In the genomic region with DNA sequence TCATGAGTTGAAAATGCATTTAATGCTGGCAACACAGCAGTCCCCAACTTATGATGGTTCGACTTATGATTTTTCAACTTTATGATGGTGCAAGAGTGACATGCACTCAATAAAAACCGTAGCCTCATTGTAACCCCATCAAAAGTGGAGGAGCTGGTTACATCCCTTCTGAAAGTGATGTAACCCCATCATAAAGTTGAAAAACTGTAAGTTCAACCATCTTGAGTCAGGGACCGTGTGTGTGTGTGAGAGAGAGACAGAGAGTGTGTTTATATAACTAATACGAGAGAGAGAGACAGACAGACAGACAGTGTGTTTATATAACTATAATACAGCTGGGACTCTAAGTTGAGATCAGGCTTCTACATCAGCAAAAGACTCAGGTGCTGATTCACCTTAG, we compare ENCODE assay signal across 22 cellular contexts. TPM values are rescaled to one million over a fixed set of nuclear protein-coding genes. Genes with fewer than 3 reads are reported as not detected.
A peak's percentile ranks its signal among the peaks of the same experiment; 100 is the strongest.
DNase-seq lines count a peak whose midpoint lies in the region; ATAC-seq and TF ChIP-seq lines count a peak whose summit lies in the region.
"Had no signal": no experiment of that assay in that cellular context is flagged by ENCODE, and none has a peak within 500 bp of the region (broad histone marks: within the 10 kb centered on the region; RNA-seq: fewer than 3 reads in every experiment).

No MANE protein-coding gene starts in this region.

- H3K9me3 Mint-ChIP-seq in activated naive CD4-positive, alpha-beta T cell treated with anti-CD3 and anti-CD28 coated beads for 36 hours = no peaks in the 10 kb centered on the region
- no peaks in the 10 kb centered on the region for H3K9me3 Mint-ChIP-seq in CD8-positive, alpha-beta T cell

- H3K4me3 ChIP-seq in CD8-positive, alpha-beta T cell (ENCODE audit: low read depth, low read length) = no peak overlapping the region
- H3K4me3 ChIP-seq in NB4 (ENCODE audit: low read depth, low read length) (no peak overlapping the region), fibroblast of villous mesenchyme (ENCODE audit: low read depth, low read length) (no peak overlapping the region)
- H3K4me3 ChIP-seq: ascending aorta, hepatocyte, mucosa of descending colon, SK-N-MC, smooth muscle cell had no signal

- no peaks in the 10 kb centered on the region for H3K27me3 ChIP-seq in CD8-positive, alpha-beta T cell (ENCODE audit: insufficient read depth, low read length)
- H3K27me3 ChIP-seq: ascending aorta, foreskin keratinocyte, hepatocyte had no signal

- no peak for TF ChIP-seq POLR2A in NB4 (IDR thresholded peaks at IDR 0.05; ENCODE audit: extremely low read depth, insufficient read length)

- no peaks in the 10 kb centered on the region for H3K27me3 Mint-ChIP-seq in activated naive CD4-positive, alpha-beta T cell treated with anti-CD3 and anti-CD28 coated beads for 36 hours (ENCODE audit: low read depth)
- H3K27me3 Mint-ChIP-seq in CD8-positive, alpha-beta T cell (ENCODE audit: low read depth) = no peaks in the 10 kb centered on the region

- peaks cover 84% of the 10 kb centered on the region for H3K4me1 Mint-ChIP-seq in activated naive CD4-positive, alpha-beta T cell treated with anti-CD3 and anti-CD28 coated beads for 36 hours (ENCODE audit: low read depth)
- peaks cover 89% of the 10 kb centered on the region for H3K4me1 Mint-ChIP-seq in CD8-positive, alpha-beta T cell (ENCODE audit: low read depth)

- H3K27ac ChIP-seq in CD8-positive, alpha-beta T cell (ENCODE audit: low read depth, low read length) = no peak overlapping the region
- H3K27ac ChIP-seq: epithelial cell of prostate, foreskin keratinocyte, hepatocyte, SK-N-MC had no signal

- DNase-seq in activated naive CD4-positive, alpha-beta T cell treated with anti-CD3 and anti-CD28 coated beads for 36 hours = no peak
- no peak for DNase-seq in activated naive CD4-positive, alpha-beta T cell treated with Interleukin-2 at 50 U/mL for 16 hours
- DNase-seq in CD8-positive, alpha-beta T cell = no peak
- DNase-seq in NB4 (ENCODE audit: low read depth) (peak; percentile 62), fibroblast of villous mesenchyme (ENCODE audit: low read depth) (peak; percentile 57), T-helper 2 cell (no peak), NCI-H2196 (lab: John Stamatoyannopoulos, UW; ENCODE audit: unreplicated experiment) (no peak), DMS153 (lab: John Stamatoyannopoulos, UW) (no peak)
- DNase-seq: foreskin keratinocyte; H7; mucosa of descending colon; NCI-H146; NCI-H524; stimulated activated naive CD4-positive, alpha-beta T cell had no signal

- H3K36me3 Mint-ChIP-seq in activated naive CD4-positive, alpha-beta T cell treated with anti-CD3 and anti-CD28 coated beads for 36 hours (ENCODE audit: low read depth) = peaks cover 3% of the 10 kb centered on the region
- peaks cover 42% of the 10 kb centered on the region for H3K36me3 Mint-ChIP-seq in CD8-positive, alpha-beta T cell

- H3K36me3 ChIP-seq in CD8-positive, alpha-beta T cell (ENCODE audit: insufficient read depth, low read length) = no peaks in the 10 kb centered on the region

- no peak overlapping the region for H3K4me3 Mint-ChIP-seq in activated naive CD4-positive, alpha-beta T cell treated with anti-CD3 and anti-CD28 coated beads for 36 hours
- no peak overlapping the region for H3K4me3 Mint-ChIP-seq in CD8-positive, alpha-beta T cell
- H3K4me3 Mint-ChIP-seq: CD14-positive monocyte had no signal

- intact Hi-C loops in activated naive CD4-positive, alpha-beta T cell treated with anti-CD3 and anti-CD28 coated beads for 36 hours (cut with micrococcal nuclease) = no loop called here
- intact Hi-C loops in CD8-positive, alpha-beta T cell (cut with DNase I, micrococcal nuclease) = no loop called here

- H3K27ac Mint-ChIP-seq in activated naive CD4-positive, alpha-beta T cell treated with anti-CD3 and anti-CD28 coated beads for 36 hours = peak overlapping the region; percentile 20
- H3K27ac Mint-ChIP-seq in CD8-positive, alpha-beta T cell = peak overlapping the region; percentile 4

- POLR2A ChIA-PET in CD8-positive, alpha-beta T cell (lab: Charles Lee) = interaction anchor here (1.1 kb wide), 1 partner anchor 21 kb away, joined by 5 read pairs; the partner anchor contains the start of gene ANXA11

- TF ChIP-seq CTCF in CD8-positive, alpha-beta T cell (IDR thresholded peaks at IDR 0.05) = no peak
- no peak for TF ChIP-seq CTCF in NB4 (IDR thresholded peaks at IDR 0.05; ENCODE audit: low read depth, low read length)
- no peak for TF ChIP-seq CTCF in fibroblast of villous mesenchyme (IDR thresholded peaks at IDR 0.05; ENCODE audit: insufficient read depth, low read depth, low read length)

- peaks cover 88% of the 10 kb centered on the region for H3K4me1 ChIP-seq in CD8-positive, alpha-beta T cell (ENCODE audit: insufficient read depth, low read length)
- H3K4me1 ChIP-seq: foreskin keratinocyte had no signal

- ATAC-seq in CD8-positive, alpha-beta T cell = no peak
- ATAC-seq: activated CD4-positive, CD25-positive, alpha-beta regulatory T cell treated with anti-CD3 and anti-CD28 coated beads, Interleukin-2, amount 50 U/mL, for 24 hours; foreskin keratinocyte; mucosa of descending colon had no signal

- CTCF ChIA-PET in activated naive CD4-positive, alpha-beta T cell treated with anti-CD3 and anti-CD28 coated beads for 36 hours (lab: Charles Lee) = interaction anchor here (1.6 to 2.2 kb wide), 4 partner anchors 8 to 40 kb away, joined by 3 to 10 read pairs (median 7); no protein-coding TSS in a partner anchor
- CTCF ChIA-PET in CD8-positive, alpha-beta T cell (lab: Charles Lee) = interaction anchor here (1.0 to 1.9 kb wide), 5 partner anchors 17 to 41 kb away, joined by 3 to 8 read pairs (median 5); no protein-coding TSS in a partner anchor

- H3K9me3 ChIP-seq in CD8-positive, alpha-beta T cell (ENCODE audit: low read length) = no peaks in the 10 kb centered on the region
- H3K9me3 ChIP-seq: ascending aorta, mucosa of descending colon had no signal

RNA-seq across cellular contexts. Expression of gene ANXA11, which starts 21.0 kb away (rescaled TPM):
- total RNA-seq in activated naive CD4-positive, alpha-beta T cell treated with anti-CD3 and anti-CD28 coated beads for 36 hours = 100 to 1,000 TPM; 142 TPM
- total RNA-seq in CD8-positive, alpha-beta T cell = 100 to 1,000 TPM; 136 to 141 TPM
- 79.9 and 85.0 TPM in 2 replicates for total RNA-seq in fibroblast of villous mesenchyme

RNA-seq across cellular contexts. Expression of gene PLAC9, which starts 51.8 kb away (rescaled TPM):
- total RNA-seq in activated naive CD4-positive, alpha-beta T cell treated with anti-CD3 and anti-CD28 coated beads for 36 hours = not detected
- not detected for total RNA-seq in CD8-positive, alpha-beta T cell
- 0.43 and 0.64 TPM in 2 replicates for total RNA-seq in fibroblast of villous mesenchyme
- total RNA-seq: foreskin keratinocyte, M059J had no signal

Comparison
In these comparisons a context has a peak if more than half of its experiments do, and no peak if none do; other contexts are left out.
1. DNase-seq: peak in NB4 (single experiment) and fibroblast of villous mesenchyme (single experiment); none in activated naive CD4-positive, alpha-beta T cell treated with anti-CD3 and anti-CD28 coated beads for 36 hours (single experiment), activated naive CD4-positive, alpha-beta T cell treated with Interleukin-2 at 50 U/mL for 16 hours (single experiment), CD8-positive, alpha-beta T cell (0 of 7), T-helper 2 cell (0 of 5), NCI-H2196 (single experiment) and DMS153 (single experiment).